23 cellular contexts compared by ENCODE assay signal in genomic region chr3:120767106-120767505, GRCh38. TPM values are rescaled to one million over a fixed set of nuclear protein-coding genes. Genes with fewer than 3 reads are reported as not detected.
DNase-seq lines count a peak whose midpoint lies in the region; ATAC-seq and TF ChIP-seq lines count a peak whose summit lies in the region.
"Had no signal": no experiment of that assay in that cellular context is flagged by ENCODE, and none has a peak within 500 bp of the region (broad histone marks: within the 10 kb centered on the region; RNA-seq: fewer than 3 reads in every experiment).

No MANE protein-coding gene starts in this region.

- no peak overlapping the region for H3K4me3 Mint-ChIP-seq in activated CD4-positive, alpha-beta T cell treated with anti-CD3 and anti-CD28 coated beads for 36 hours
- H3K4me3 Mint-ChIP-seq: activated naive CD8-positive, alpha-beta T cell treated with anti-CD3 and anti-CD28 coated beads, Interleukin-2, amount 10 ng/mL, durations not matched to agents 7 days and 5 days; activated T-helper 17 cell treated with anti-CD3 and anti-CD28 coated beads, Interleukin-2, amount 50 U/mL, for 72 hours; H9; neural crest cell had no signal

- no peaks in the 10 kb centered on the region for H3K36me3 ChIP-seq in prostate gland
- H3K36me3 ChIP-seq: BE2C, brain microvascular endothelial cell, gastroesophageal sphincter had no signal

- intact Hi-C loops in prostate gland (cut with DNase I): no loop called here
- intact Hi-C loops in activated CD4-positive, alpha-beta T cell treated with anti-CD3 and anti-CD28 coated beads for 36 hours (cut with DNase I, micrococcal nuclease): no loop called here

- no peak for TF ChIP-seq CTCF in VCaP (conservative IDR thresholded peaks at IDR 0.05)
- TF ChIP-seq CTCF in fibroblast of pulmonary artery (IDR thresholded peaks at IDR 0.05; ENCODE audit: low read length, missing control alignments): no peak
- TF ChIP-seq CTCF in prostate gland (IDR thresholded peaks at IDR 0.05): peak in 1 of 4 experiments; percentile 11
- no peak for TF ChIP-seq CTCF in omental fat pad (IDR thresholded peaks at IDR 0.05)

- DNase-seq in G401 (ENCODE audit: low spot score) (peak; percentile 67), fibroblast of pulmonary artery (ENCODE audit: low read depth) (peak; percentile 3), prostate gland (ENCODE audit: low spot score) (peak; percentile 37), omental fat pad (ENCODE audit: low spot score) (no peak), AML-193 (lab: John Stamatoyannopoulos, UW) (no peak)
- no peak for DNase-seq in activated CD4-positive, alpha-beta T cell treated with anti-CD3 and anti-CD28 coated beads for 36 hours
- DNase-seq: activated CD4-positive, alpha-beta T cell treated with anti-CD3 and anti-CD28 coated beads for 48 hours; activated naive CD8-positive, alpha-beta T cell treated with anti-CD3 and anti-CD28 coated beads, Interleukin-2, amount 10 ng/mL, durations not matched to agents 7 days and 5 days; BE2C; brain microvascular endothelial cell; Caco-2; EL; H9; Kasumi-1; midbrain; NCI-H1048; OCI-M1; SHP77 treated with DMSO at 0.1 percent for 48 hours had no signal

- no peak overlapping the region for H3K4me3 ChIP-seq in fibroblast of pulmonary artery (replicated peaks; ENCODE audit: low read depth, low read length)
- H3K4me3 ChIP-seq in prostate gland: no peak overlapping the region
- H3K4me3 ChIP-seq: gastroesophageal sphincter had no signal

- ATAC-seq in omental fat pad (ENCODE audit: low FRiP score): no peak
- no peak for ATAC-seq in GM18511 (IDR thresholded peaks at IDR 0.05; ENCODE audit: unreplicated experiment)
- no peak for ATAC-seq in activated CD4-positive, alpha-beta T cell treated with anti-CD3 and anti-CD28 coated beads for 36 hours
- ATAC-seq: activated T-helper 17 cell treated with anti-CD3 and anti-CD28 coated beads, Interleukin-2, amount 50 U/mL, for 72 hours; gastroesophageal sphincter had no signal

- H3K27ac ChIP-seq in VCaP (peak overlapping the region; percentile 30), prostate gland (peak overlapping the region; percentile 30 to 36)
- H3K27ac ChIP-seq: brain microvascular endothelial cell had no signal

- no peaks in the 10 kb centered on the region for H3K9me3 Mint-ChIP-seq in activated CD4-positive, alpha-beta T cell treated with anti-CD3 and anti-CD28 coated beads for 36 hours (ENCODE audit: low read depth)
- H3K9me3 Mint-ChIP-seq: activated naive CD8-positive, alpha-beta T cell treated with anti-CD3 and anti-CD28 coated beads, Interleukin-2, amount 10 ng/mL, durations not matched to agents 7 days and 5 days; activated T-helper 17 cell treated with anti-CD3 and anti-CD28 coated beads, Interleukin-2, amount 50 U/mL, for 72 hours; H9; neural crest cell had no signal

- no peaks in the 10 kb centered on the region for H3K4me1 ChIP-seq in prostate gland (replicated peaks)
- H3K4me1 ChIP-seq: BE2C had no signal

- H3K27me3 ChIP-seq in prostate gland (replicated peaks; ENCODE audit: insufficient read depth): no peaks in the 10 kb centered on the region
- H3K27me3 ChIP-seq: BE2C, brain microvascular endothelial cell, gastroesophageal sphincter had no signal

- POLR2A ChIA-PET in activated CD4-positive, alpha-beta T cell treated with anti-CD3 and anti-CD28 coated beads for 36 hours (lab: Charles Lee): no interaction called here

- no peak for TF ChIP-seq POLR2A in prostate gland (IDR thresholded peaks at IDR 0.05)

- H3K27ac Mint-ChIP-seq in activated CD4-positive, alpha-beta T cell treated with anti-CD3 and anti-CD28 coated beads for 36 hours: no peak overlapping the region
- H3K27ac Mint-ChIP-seq: activated naive CD8-positive, alpha-beta T cell treated with anti-CD3 and anti-CD28 coated beads, Interleukin-2, amount 10 ng/mL, durations not matched to agents 7 days and 5 days had no signal

- 14% methylated on average over 1 of the region's 1 CpG for WGBS in prostate gland

- peaks cover 11% of the 10 kb centered on the region for H3K36me3 Mint-ChIP-seq in activated CD4-positive, alpha-beta T cell treated with anti-CD3 and anti-CD28 coated beads for 36 hours (ENCODE audit: low read depth)

- CTCF ChIA-PET in activated CD4-positive, alpha-beta T cell treated with anti-CD3 and anti-CD28 coated beads for 36 hours (lab: Charles Lee): interaction anchor here (0.9 to 1.2 kb wide), 2 partner anchors 28 to 208 kb away, joined by 3 to 4 read pairs; no protein-coding TSS in a partner anchor

- no peaks in the 10 kb centered on the region for H3K27me3 Mint-ChIP-seq in activated CD4-positive, alpha-beta T cell treated with anti-CD3 and anti-CD28 coated beads for 36 hours
- H3K27me3 Mint-ChIP-seq: activated naive CD8-positive, alpha-beta T cell treated with anti-CD3 and anti-CD28 coated beads, Interleukin-2, amount 10 ng/mL, durations not matched to agents 7 days and 5 days; activated T-helper 17 cell treated with anti-CD3 and anti-CD28 coated beads, Interleukin-2, amount 50 U/mL, for 72 hours had no signal

- peaks cover 43% of the 10 kb centered on the region for H3K4me1 Mint-ChIP-seq in activated CD4-positive, alpha-beta T cell treated with anti-CD3 and anti-CD28 coated beads for 36 hours

- in situ Hi-C loops in G401 (cut with HindIII; ENCODE audit: low sequenced_read_pairs): no loop called here

- no peaks in the 10 kb centered on the region for H3K9me3 ChIP-seq in prostate gland
- H3K9me3 ChIP-seq: BE2C, Caco-2, gastroesophageal sphincter had no signal

RNA-seq across cellular contexts. Expression of gene GTF2E1, which starts 24.6 kb away (rescaled TPM):
- total RNA-seq in G401 (2014; rRNA removed; shearing (Covaris generic)): 20.4 and 35.4 TPM in 2 replicates
- total RNA-seq in prostate gland (10 to 100 TPM; 15.3 to 17.5 TPM), omental fat pad (10 to 100 TPM in 2 of 4 donors, 1 to 10 TPM in 2; 7.0 to 16.9 (median 11.2) TPM)
- total RNA-seq in activated CD4-positive, alpha-beta T cell treated with anti-CD3 and anti-CD28 coated beads for 36 hours: 10 to 100 TPM; 26.1 to 27.0 TPM

RNA-seq across cellular contexts. Expression of gene RABL3, which starts 24.8 kb away (rescaled TPM):
- 7.0 and 8.9 TPM in 2 replicates for total RNA-seq in G401 (2014; rRNA removed; shearing (Covaris generic))
- total RNA-seq in prostate gland (10 to 100 TPM; 13.5 to 24.2 TPM), omental fat pad (10 to 100 TPM; 15.3 to 24.3 (median 19.2) TPM)
- total RNA-seq in activated CD4-positive, alpha-beta T cell treated with anti-CD3 and anti-CD28 coated beads for 36 hours: 10 to 100 TPM; 35.5 to 37.8 TPM

Comparison
In these comparisons a context has a peak if more than half of its experiments do, and no peak if none do; other contexts are left out.
1. DNase-seq: peak in G401 (single experiment), fibroblast of pulmonary artery (single experiment) and prostate gland (single experiment); none in omental fat pad (single experiment), AML-193 (0 of 2) and activated CD4-positive, alpha-beta T cell treated with anti-CD3 and anti-CD28 coated beads for 36 hours (single experiment).